28 cellular contexts compared by ENCODE assay signal in genomic region chr3:188209740-188210139, GRCh38. TPM values are rescaled to one million over a fixed set of nuclear protein-coding genes. Genes with fewer than 3 reads are reported as not detected.
DNase-seq lines count a peak whose midpoint lies in the region; ATAC-seq, FAIRE-seq and TF ChIP-seq lines count a peak whose summit lies in the region.
"Had no signal": no experiment of that assay in that cellular context is flagged by ENCODE, and none has a peak within 500 bp of the region (broad histone marks: within the 10 kb centered on the region; RNA-seq: fewer than 3 reads in every experiment).

No MANE protein-coding gene starts in this region.

- no peaks in the 10 kb centered on the region; the same call in 1 of the 2 replicates for H3K23me2 ChIP-seq in H1 (ENCODE audit: low read depth, low read length)

- no peak overlapping the region for H4K91ac ChIP-seq in H1 (replicated peaks; ENCODE audit: insufficient read length, low read length)

- H2BK15ac ChIP-seq in H1 (ENCODE audit: low read length) = no peak overlapping the region

- H3K36me3 ChIP-seq in H1 (ENCODE audit: control insufficient read depth in 2 of 4, insufficient read depth in 4 of 4, low read length in 3 of 4) (no peaks in the 10 kb centered on the region; a peak in 1 of 8 replicates), osteoblast (ENCODE audit: insufficient read depth, low read length) (no peaks in the 10 kb centered on the region)
- H3K36me3 ChIP-seq: BE2C, HAP-1 had no signal

- no peaks in the 10 kb centered on the region for H3K9me3 Mint-ChIP-seq in HFFc6
- no peaks in the 10 kb centered on the region for H3K9me3 Mint-ChIP-seq in activated T-cell treated with anti-CD3 and anti-CD28 coated beads, Interleukin-2, amount 50 U/mL, for 24 hours
- H3K9me3 Mint-ChIP-seq: activated CD4-positive, alpha-beta T cell treated with anti-CD3 and anti-CD28 coated beads, Interleukin-2, amount 10 ng/mL, durations not matched to agents 7 days and 5 days; activated T-cell treated with anti-CD3 and anti-CD28 coated beads, Interleukin-2, amount 50 U/mL, for 4 hours; memory B cell; stimulated activated naive CD8-positive, alpha-beta T cell treated with anti-CD3 and anti-CD28 coated beads, Interleukin-15, Interleukin-2, amounts not matched to agents 100 ng/mL and 50 ng/mL, for 24 hours; WTC11 had no signal

- H4K20me1 ChIP-seq in H1 (replicated peaks in 1 of 2; ENCODE audit: control insufficient read depth in 1 of 2, insufficient read depth in 2 of 2, low read length in 2 of 2) (no peaks in the 10 kb centered on the region), osteoblast (ENCODE audit: insufficient read depth, low read length) (no peaks in the 10 kb centered on the region)

- peaks cover 88% of the 10 kb centered on the region for H3K4me1 Mint-ChIP-seq in HFFc6 (ENCODE audit: low read depth)
- H3K4me1 Mint-ChIP-seq in activated T-cell treated with anti-CD3 and anti-CD28 coated beads, Interleukin-2, amount 50 U/mL, for 24 hours (ENCODE audit: low read depth) = peaks cover 15% of the 10 kb centered on the region

- H3K9ac ChIP-seq in H1 (replicated peaks in 1 of 4; ENCODE audit: extremely low read depth in 1 of 4, low read depth in 3 of 4, low read length in 3 of 4) = no peak overlapping the region

- H2BK120ac ChIP-seq in H1 (replicated peaks; ENCODE audit: low read depth, low read length) = no peak overlapping the region

- DNase-seq in HFFc6 = no peak
- DNase-seq in H1 (ENCODE audit: low read depth in 1 of 2, low spot score in 2 of 2) = no peak
- no peak for DNase-seq in osteoblast (ENCODE audit: insufficient read length, low spot score, missing footprints)
- DNase-seq in SKM-1 treated with dmso at 0.1 percent for 144 hours (lab: John Stamatoyannopoulos, UW; ENCODE audit: unreplicated experiment) = no peak
- no peak for DNase-seq in activated T-cell treated with anti-CD3 and anti-CD28 coated beads, Interleukin-2, amount 50 U/mL, for 24 hours
- DNase-seq: activated CD4-positive, alpha-beta T cell treated with anti-CD3 and anti-CD28 coated beads, Interleukin-2, amount 10 ng/mL, durations not matched to agents 7 days and 5 days; activated T-cell treated with anti-CD3 and anti-CD28 coated beads, Interleukin-2, amount 50 U/mL, for 4 hours; BE2C; cortex of kidney; KG1; MM.1S; NCI-H1417; NCI-H2081 treated with DMSO at 0.1 percent for 48 hours; NCI-H226; SW 1271; T-helper 9 cell; trophoblast cell had no signal

- H4K5ac ChIP-seq in H1 (ENCODE audit: insufficient read length, low read depth, low read length) = no peak overlapping the region

- POLR2A ChIA-PET in H1 (lab: Charles Lee; ENCODE audit: partially characterized antibody) = interaction anchor here (0.9 to 1.6 kb wide), 4 partner anchors 15 to 59 kb away, joined by 3 to 5 read pairs (median 4); no protein-coding TSS in a partner anchor

- no peak overlapping the region for H2BK5ac ChIP-seq in H1 (ENCODE audit: low read depth, low read length)

- no peak overlapping the region for H2BK12ac ChIP-seq in H1 (ENCODE audit: low read depth, low read length)

- peak overlapping the region; percentile 98 for H3K27ac ChIP-seq in 22Rv1
- H3K27ac ChIP-seq in H1 (ENCODE audit: low read depth, low read length) = no peak overlapping the region
- H3K27ac ChIP-seq in osteoblast (ENCODE audit: low read depth, low read length) = peak overlapping the region; percentile 95
- H3K27ac ChIP-seq: RWPE1, skin epidermis had no signal

- no peak overlapping the region for H2BK20ac ChIP-seq in H1 (ENCODE audit: low read length)

- TF ChIP-seq EP300 in H1 (IDR thresholded peaks at IDR 0.05; ENCODE audit: borderline replicate concordance in 1 of 2, low read depth in 2 of 2, low read length in 2 of 2) = no peak

- no peak overlapping the region for H3K4me3 Mint-ChIP-seq in HFFc6
- H3K4me3 Mint-ChIP-seq in activated T-cell treated with anti-CD3 and anti-CD28 coated beads, Interleukin-2, amount 50 U/mL, for 24 hours = no peak overlapping the region
- H3K4me3 Mint-ChIP-seq: activated CD4-positive, alpha-beta T cell treated with anti-CD3 and anti-CD28 coated beads, Interleukin-2, amount 10 ng/mL, durations not matched to agents 7 days and 5 days; activated T-cell treated with anti-CD3 and anti-CD28 coated beads, Interleukin-2, amount 50 U/mL, for 4 hours; memory B cell; stimulated activated naive CD8-positive, alpha-beta T cell treated with anti-CD3 and anti-CD28 coated beads, Interleukin-15, Interleukin-2, amounts not matched to agents 100 ng/mL and 50 ng/mL, for 24 hours; WTC11 had no signal

- H3K4me1 ChIP-seq in H1 (replicated peaks in 1 of 4; ENCODE audit: control insufficient read depth in 3 of 4, insufficient read depth in 4 of 4, low read length in 3 of 4) (peaks cover 0 to 16% (median 7%) of the 10 kb centered on the region in 4 experiments; a peak in 6 of 7 replicates), osteoblast (ENCODE audit: insufficient read depth, low read length) (peaks cover 46% of the 10 kb centered on the region)
- H3K4me1 ChIP-seq: BE2C had no signal

- no peaks in the 10 kb centered on the region for H3K27me3 ChIP-seq in H1 (replicated peaks in 1 of 4; ENCODE audit: control insufficient read depth in 3 of 4, extremely low read depth in 1 of 4, insufficient read depth in 3 of 4, low read length in 3 of 4)
- no peaks in the 10 kb centered on the region for H3K27me3 ChIP-seq in osteoblast (ENCODE audit: insufficient read depth, low read length)
- H3K27me3 ChIP-seq: BE2C had no signal

- TF ChIP-seq RAD21 in H1 (IDR thresholded peaks at IDR 0.05 in 1 of 2, conservative IDR thresholded peaks at IDR 0.05 in 1 of 2; ENCODE audit: low read depth in 2 of 2, low read length in 2 of 2) = no peak

- H3K79me2 ChIP-seq in H1 (ENCODE audit: control insufficient read depth in 1 of 2, insufficient read depth in 2 of 2, low read length in 2 of 2) (peaks cover 0 to 20% of the 10 kb centered on the region in 2 experiments; a peak in 2 of 4 replicates), osteoblast (ENCODE audit: insufficient read depth, low read length) (peaks cover 74% of the 10 kb centered on the region)

- no peak overlapping the region for H3K14ac ChIP-seq in H1 (ENCODE audit: insufficient read length)

- no peak overlapping the region for H4K8ac ChIP-seq in H1 (ENCODE audit: extremely low read depth, insufficient read depth, low read length)

- no peak for TF ChIP-seq POLR2A in H1 (IDR thresholded peaks at IDR 0.05; ENCODE audit: control extremely low read depth in 1 of 2, low read depth in 2 of 2, low read length in 2 of 2)

- CTCF ChIA-PET in H1 (lab: Charles Lee; ENCODE audit: partially characterized antibody) = interaction anchor here (2.5 kb wide), 1 partner anchor 471 kb away, joined by 9 read pairs; no protein-coding TSS in a partner anchor

- ATAC-seq in GM21825 (IDR thresholded peaks at IDR 0.05; ENCODE audit: unreplicated experiment) (no peak), GM19035 (IDR thresholded peaks at IDR 0.05; ENCODE audit: unreplicated experiment) (no peak)
- ATAC-seq: activated T-cell treated with anti-CD3 and anti-CD28 coated beads, Interleukin-2, amount 50 U/mL, for 4 hours; WTC11 had no signal

- 0 out of 2 replicates have a peak overlapping the region, but pooled peaks have one; percentile 41 for H2AK5ac ChIP-seq in H1 (ENCODE audit: low read depth, low read length)

- H3K56ac ChIP-seq in H1 (replicated peaks; ENCODE audit: insufficient read length, low read depth, low read length) = no peak overlapping the region

- FAIRE-seq in H1 (lab: Jason Lieb, UNC) = no peak
- FAIRE-seq: bronchial epithelial cell, G401.6 had no signal

- 83% methylated on average over 1 of the region's 1 CpG; no CpG with 5 or more reads in 1 of the 2 experiments for WGBS in H1 (ENCODE audit: extremely low coverage in 1 of 2, insufficient coverage in 1 of 2, insufficient read length in 1 of 2, insufficient replicate concordance in 2 of 2, low coverage in 1 of 2, low lambda C conversion rate in 2 of 2, missing lambda C conversion rate in 1 of 2), 2 experiments

- H2AFZ ChIP-seq in H1 (ENCODE audit: low read length) (no peak overlapping the region), osteoblast (ENCODE audit: low read length) (no peak overlapping the region)

- no peak overlapping the region for H3K23ac ChIP-seq in H1 (ENCODE audit: insufficient read length)

- H3K27me3 Mint-ChIP-seq in HFFc6 (ENCODE audit: insufficient read depth) = no peaks in the 10 kb centered on the region
- H3K27me3 Mint-ChIP-seq in activated T-cell treated with anti-CD3 and anti-CD28 coated beads, Interleukin-2, amount 50 U/mL, for 24 hours = no peaks in the 10 kb centered on the region
- H3K27me3 Mint-ChIP-seq: activated CD4-positive, alpha-beta T cell treated with anti-CD3 and anti-CD28 coated beads, Interleukin-2, amount 10 ng/mL, durations not matched to agents 7 days and 5 days; memory B cell; stimulated activated naive CD8-positive, alpha-beta T cell treated with anti-CD3 and anti-CD28 coated beads, Interleukin-15, Interleukin-2, amounts not matched to agents 100 ng/mL and 50 ng/mL, for 24 hours had no signal

- H3K4ac ChIP-seq in H1 (replicated peaks; ENCODE audit: insufficient read length, low read depth, low read length) = no peak overlapping the region

- TF ChIP-seq CTCF in 22Rv1 (IDR thresholded peaks at IDR 0.05) (no peak), HFFc6 (IDR thresholded peaks at IDR 0.05) (no peak), H1 (IDR thresholded peaks at IDR 0.05; ENCODE audit: control extremely low read depth in 1 of 3, insufficient read depth in 1 of 3, low read depth in 1 of 3, low read length in 3 of 3) (no peak), osteoblast (IDR thresholded peaks at IDR 0.05; ENCODE audit: extremely low read depth, low read depth, low read length) (no peak)

- no peak overlapping the region for H3K4me3 ChIP-seq in H1 (ENCODE audit: extremely low read depth in 1 of 4, insufficient read depth in 2 of 4, low read depth in 3 of 4, low read length in 4 of 4)
- no peak overlapping the region for H3K4me3 ChIP-seq in osteoblast (ENCODE audit: insufficient read depth, low read length)
- H3K4me3 ChIP-seq: HAP-1, skin epidermis had no signal

- H3K79me1 ChIP-seq in H1 (ENCODE audit: low read depth, low read length) = no peaks in the 10 kb centered on the region; the same call in 1 of the 2 replicates

- H3K18ac ChIP-seq in H1 (ENCODE audit: extremely low read depth, low read length) = no peak overlapping the region

- no peaks in the 10 kb centered on the region for H3K9me3 ChIP-seq in H1 (ENCODE audit: insufficient read depth in 2 of 2, low read depth in 1 of 2, low read length in 1 of 2)
- no peaks in the 10 kb centered on the region for H3K9me3 ChIP-seq in osteoblast (ENCODE audit: low read depth, low read length)
- H3K9me3 ChIP-seq: BE2C, HAP-1 had no signal

- H3K4me2 ChIP-seq in H1 (ENCODE audit: insufficient read depth in 1 of 2, low read depth in 2 of 2, low read length in 2 of 2) = no peak overlapping the region
- H3K4me2 ChIP-seq in osteoblast (ENCODE audit: insufficient read depth, low read length) = no peak overlapping the region

- H3K27ac Mint-ChIP-seq in HFFc6 = peak overlapping the region; percentile 82
- no peak overlapping the region for H3K27ac Mint-ChIP-seq in activated T-cell treated with anti-CD3 and anti-CD28 coated beads, Interleukin-2, amount 50 U/mL, for 24 hours
- H3K27ac Mint-ChIP-seq: activated CD4-positive, alpha-beta T cell treated with anti-CD3 and anti-CD28 coated beads, Interleukin-2, amount 10 ng/mL, durations not matched to agents 7 days and 5 days; memory B cell; stimulated activated naive CD8-positive, alpha-beta T cell treated with anti-CD3 and anti-CD28 coated beads, Interleukin-15, Interleukin-2, amounts not matched to agents 100 ng/mL and 50 ng/mL, for 24 hours; WTC11 had no signal

- H3K36me3 Mint-ChIP-seq in HFFc6 (ENCODE audit: low read depth) = peaks cover 51% of the 10 kb centered on the region
- peaks cover 33% of the 10 kb centered on the region for H3K36me3 Mint-ChIP-seq in activated T-cell treated with anti-CD3 and anti-CD28 coated beads, Interleukin-2, amount 50 U/mL, for 24 hours (ENCODE audit: low read depth)
- H3K36me3 Mint-ChIP-seq: WTC11 had no signal

RNA-seq across cellular contexts. Expression of gene LPP, which starts 55.8 kb away (rescaled TPM):
- 100 to 1,000 TPM in 4 of 6 experiments, 10 to 100 TPM in 2; 84.1 to 121 (median 102) TPM for total RNA-seq in HFFc6 (2021; fragmentation: NEBNext Ultra II Directional; extraction: Animal tissue kit (Norgen Biotek cat#: 25700))
- 53.3 and 60.2 TPM in 2 replicates for total RNA-seq in H1 (2021; fragmentation: NEBNext Ultra II Directional; extraction: Animal tissue kit (Norgen Biotek cat#: 25700))
- polyA plus RNA-seq in H1 (2011; rRNA removed) = 10.0 and 12.1 TPM in 2 replicates
- polyA plus RNA-seq in H1 (2011; cell fraction: cytosol; rRNA removed) = 6.2 TPM
- 78.5 TPM for polyA plus RNA-seq in H1 (2011; cell fraction: nucleus; rRNA removed)
- 6.5 to 12.8 TPM (median 11.1 TPM) in 4 replicates for polyA plus RNA-seq in H1 (2012, experiment 1 of 2)
- 1.8 TPM for polyA plus RNA-seq in H1 (2012, experiment 2 of 2)
- 17.2 TPM for polyA plus RNA-seq in H1 (2013, experiment 1 of 2)
- polyA plus RNA-seq in H1 (2013, experiment 2 of 2) = 12.6 TPM
- polyA minus RNA-seq in H1 (2011; rRNA and poly(A)+ RNA removed) = 222 and 238 TPM in 2 replicates
- 46.1 TPM for polyA minus RNA-seq in H1 (2011; cell fraction: cytosol; rRNA and poly(A)+ RNA removed)
- 162 TPM for polyA minus RNA-seq in H1 (2011; cell fraction: nucleus; rRNA and poly(A)+ RNA removed)
- 73.4 and 77.4 TPM in 2 replicates for total RNA-seq in osteoblast
